In genomic region chr1:28926629-28927441, GRCh38 we compare ENCODE assay signal across 8 cellular contexts. TPM values are rescaled to one million over a fixed set of nuclear protein-coding genes. Genes with fewer than 3 reads are reported as not detected.
DNase-seq lines count a peak whose midpoint lies in the region; ATAC-seq and TF ChIP-seq lines count a peak whose summit lies in the region.

No MANE protein-coding gene starts in this region.

- H3K27me3 Mint-ChIP-seq in activated naive CD4-positive, alpha-beta T cell treated with anti-CD3 and anti-CD28 coated beads for 36 hours (ENCODE audit: low read depth) = no peaks in the 10 kb centered on the region
- no peaks in the 10 kb centered on the region for H3K27me3 Mint-ChIP-seq in GM23338 (ENCODE audit: insufficient read depth, low read depth, poor library complexity)
- no peaks in the 10 kb centered on the region for H3K27me3 Mint-ChIP-seq in WTC11 (ENCODE audit: low read depth)

- intact Hi-C loops in activated naive CD4-positive, alpha-beta T cell treated with anti-CD3 and anti-CD28 coated beads for 36 hours (cut with micrococcal nuclease) = loop anchor here (1.0 to 2.0 kb wide), 3 partner anchors 9 to 40 kb away; no protein-coding TSS in a partner anchor
- intact Hi-C loops in esophagus muscularis mucosa (cut with DNase I) = no loop called here

- H3K4me1 ChIP-seq in GM23338 (ENCODE audit: insufficient read depth) = peaks cover 22% of the 10 kb centered on the region
- peaks cover 16 to 25% (median 22%) of the 10 kb centered on the region in 4 donors for H3K4me1 ChIP-seq in esophagus muscularis mucosa

- peak overlapping the region; percentile 10; the same call in 1 of the 2 replicates for H3K4me2 ChIP-seq in GM23338

- H3K4me3 ChIP-seq in GM23338 = no peak overlapping the region
- 0 out of 2 replicates have a peak overlapping the region, but pooled peaks have one; percentile 1 for H3K4me3 ChIP-seq in LNCaP clone FGC (ENCODE audit: low read depth, low read length)
- H3K4me3 ChIP-seq in esophagus muscularis mucosa = no peak overlapping the region

- POLR2A ChIA-PET in WTC11 (lab: Charles Lee) = interaction anchor here (0.6 to 2.6 kb wide), 2 partner anchors 12 to 369 kb away, joined by 4 to 7 read pairs; partner anchors contain the start of gene EPB41

- no peak for TF ChIP-seq POLR2A in esophagus muscularis mucosa (IDR thresholded peaks at IDR 0.05; ENCODE audit: low read depth)

- H3K27ac ChIP-seq in GM23338 (ENCODE audit: low read depth) (0 out of 2 replicates have a peak overlapping the region, but pooled peaks have one; percentile 11), esophagus muscularis mucosa (replicated peaks in 1 of 4) (no peak overlapping the region)

- TF ChIP-seq CTCF in GM23338 (conservative IDR thresholded peaks at IDR 0.05; ENCODE audit: low read depth in 2 of 2) = no peak
- no peak for TF ChIP-seq CTCF in LNCaP clone FGC (IDR thresholded peaks at IDR 0.05; ENCODE audit: control insufficient read depth, extremely low read depth, insufficient read depth)
- no peak for TF ChIP-seq CTCF in WTC11 (IDR thresholded peaks at IDR 0.05)
- no peak for TF ChIP-seq CTCF in esophagus muscularis mucosa (IDR thresholded peaks at IDR 0.05)

- H2AFZ ChIP-seq in GM23338 = no peak overlapping the region

- no peaks in the 10 kb centered on the region for H3K36me3 Mint-ChIP-seq in activated naive CD4-positive, alpha-beta T cell treated with anti-CD3 and anti-CD28 coated beads for 36 hours (ENCODE audit: low read depth)
- H3K36me3 Mint-ChIP-seq in GM23338 (ENCODE audit: low read depth) (no peaks in the 10 kb centered on the region), WTC11 (no peaks in the 10 kb centered on the region)

- peak overlapping the region; percentile 44 for H3K4me3 Mint-ChIP-seq in activated naive CD4-positive, alpha-beta T cell treated with anti-CD3 and anti-CD28 coated beads for 36 hours
- H3K4me3 Mint-ChIP-seq in GM23338 (0 out of 3 replicates have a peak overlapping the region, but pooled peaks have one; percentile 5), WTC11 (no peak overlapping the region)

- H3K27ac Mint-ChIP-seq in activated naive CD4-positive, alpha-beta T cell treated with anti-CD3 and anti-CD28 coated beads for 36 hours = peak overlapping the region; percentile 76
- H3K27ac Mint-ChIP-seq in GM23338 (peak overlapping the region; percentile 81), WTC11 (peak overlapping the region; percentile 88)

- peaks cover 63% of the 10 kb centered on the region for H3K4me1 Mint-ChIP-seq in activated naive CD4-positive, alpha-beta T cell treated with anti-CD3 and anti-CD28 coated beads for 36 hours (ENCODE audit: low read depth)
- H3K4me1 Mint-ChIP-seq in GM23338 (peaks cover 26% of the 10 kb centered on the region), WTC11 (peaks cover 27% of the 10 kb centered on the region)

- H3K36me3 ChIP-seq in GM23338 (ENCODE audit: insufficient read depth) (no peaks in the 10 kb centered on the region), esophagus muscularis mucosa (no peaks in the 10 kb centered on the region)

- no peaks in the 10 kb centered on the region for H3K9me3 Mint-ChIP-seq in activated naive CD4-positive, alpha-beta T cell treated with anti-CD3 and anti-CD28 coated beads for 36 hours
- H3K9me3 Mint-ChIP-seq in GM23338 = no peaks in the 10 kb centered on the region
- H3K9me3 Mint-ChIP-seq in WTC11 = no peaks in the 10 kb centered on the region

- H3K9me2 ChIP-seq in GM23338 (ENCODE audit: insufficient read depth) = no peaks in the 10 kb centered on the region

- H3K27me3 ChIP-seq in GM23338 (ENCODE audit: insufficient read depth) = no peaks in the 10 kb centered on the region
- H3K27me3 ChIP-seq in esophagus muscularis mucosa = no peaks in the 10 kb centered on the region

- H3F3A ChIP-seq in GM23338 (replicated peaks; ENCODE audit: low read depth) = no peaks in the 10 kb centered on the region

- peaks cover 99% of the 10 kb centered on the region for H3K79me2 ChIP-seq in GM23338 (replicated peaks; ENCODE audit: insufficient read depth)

- no peak for TF ChIP-seq EP300 in esophagus muscularis mucosa (IDR thresholded peaks at IDR 0.05)

- no peaks in the 10 kb centered on the region for H4K20me1 ChIP-seq in GM23338 (replicated peaks; ENCODE audit: insufficient read depth)

- CTCF ChIA-PET in activated naive CD4-positive, alpha-beta T cell treated with anti-CD3 and anti-CD28 coated beads for 36 hours (lab: Charles Lee) = interaction anchor here (0.6 to 1.1 kb wide), 3 partner anchors 13 to 108 kb away, joined by 3 to 4 read pairs (median 3); no protein-coding TSS in a partner anchor
- CTCF ChIA-PET in WTC11 (lab: Charles Lee) = interaction anchor here (1.0 to 1.7 kb wide), 2 partner anchors 32 to 49 kb away, joined by 3 to 5 read pairs; no protein-coding TSS in a partner anchor

- no peak; the same call in 2 of the 3 replicates for ATAC-seq in GM23338
- ATAC-seq in WTC11 = no peak

- WGBS in esophagus muscularis mucosa = 53% methylated on average over 4 of the region's 4 CpGs

- no peaks in the 10 kb centered on the region for H3K9me3 ChIP-seq in esophagus muscularis mucosa

- peak; percentile 40 for DNase-seq in activated naive CD4-positive, alpha-beta T cell treated with anti-CD3 and anti-CD28 coated beads for 36 hours
- no peak for DNase-seq in activated naive CD4-positive, alpha-beta T cell (lab: John Stamatoyannopoulos, UW)
- DNase-seq in GM23338 (ENCODE audit: low spot score) (peak; percentile 16), LNCaP clone FGC (ENCODE audit: low read depth) (no peak), WTC11 (ENCODE audit: low spot score) (no peak), left kidney (ENCODE audit: low read depth, low spot score) (peak; percentile 21), amniotic stem cell (lab: John Stamatoyannopoulos, UW) (no peak), esophagus muscularis mucosa (ENCODE audit: extremely low spot score) (no peak)

TF ChIP-seq in GM23338, 12 proteins besides CTCF, POLR2A, EP300 and RAD21 (continues in another document):
- TF ChIP-seq REST (IDR thresholded peaks at IDR 0.05; ENCODE audit: unreplicated experiment) (no peak), CREB1 (CRISPR knock-in tag; IDR thresholded peaks at IDR 0.05; ENCODE audit: low read depth) (no peak), JUNB (IDR thresholded peaks at IDR 0.05; ENCODE audit: unreplicated experiment) (no peak), ZNF331 (CRISPR knock-in tag; IDR thresholded peaks at IDR 0.05; ENCODE audit: low read depth) (no peak)

TF ChIP-seq in WTC11, 78 proteins besides CTCF, POLR2A, EP300 and RAD21:
- TF ChIP-seq GABPB1 (CRISPR knock-in tag; IDR thresholded peaks at IDR 0.05) = peak; percentile 37; the same call in 1 of the 2 replicates
- no peak for TF ChIP-seq ZMAT4 (CRISPR knock-in tag; IDR thresholded peaks at IDR 0.05)

RNA-seq across cellular contexts. Expression of gene EPB41, which starts 12.5 kb away (rescaled TPM):
- total RNA-seq in activated naive CD4-positive, alpha-beta T cell treated with anti-CD3 and anti-CD28 coated beads for 36 hours = 100 to 1,000 TPM in 1 of 2 experiments, 10 to 100 TPM in 1; 97.4 to 100 TPM
- total RNA-seq in GM23338 (2014; rRNA removed; shearing (Covaris generic)) = 108 and 112 TPM in 2 replicates
- polyA plus RNA-seq in GM23338 (2016; fragmentation: Nextera tagmentation; extraction: Ambion mirVana) = 25.4 and 26.8 TPM in 2 replicates
- total RNA-seq in WTC11 (2021) (80.6 to 85.0 TPM (median 81.2 TPM) in 3 replicates), esophagus muscularis mucosa (10 to 100 TPM; 18.2 to 24.6 (median 18.5) TPM)

Comparison
In these comparisons a context has a peak if more than half of its experiments do, and no peak if none do; other contexts are left out.
1. DNase-seq: peak in activated naive CD4-positive, alpha-beta T cell treated with anti-CD3 and anti-CD28 coated beads for 36 hours (single experiment), GM23338 (single experiment) and left kidney (single experiment); none in activated naive CD4-positive, alpha-beta T cell (0 of 4), LNCaP clone FGC (single experiment), WTC11 (single experiment), amniotic stem cell (single experiment) and esophagus muscularis mucosa (single experiment).
2. Peak in every context shown above with its lines, with median percentiles within 50 percentile points of each other: H3K27ac Mint-ChIP-seq.